30 cellular contexts compared by ENCODE assay signal in the genomic region with DNA sequence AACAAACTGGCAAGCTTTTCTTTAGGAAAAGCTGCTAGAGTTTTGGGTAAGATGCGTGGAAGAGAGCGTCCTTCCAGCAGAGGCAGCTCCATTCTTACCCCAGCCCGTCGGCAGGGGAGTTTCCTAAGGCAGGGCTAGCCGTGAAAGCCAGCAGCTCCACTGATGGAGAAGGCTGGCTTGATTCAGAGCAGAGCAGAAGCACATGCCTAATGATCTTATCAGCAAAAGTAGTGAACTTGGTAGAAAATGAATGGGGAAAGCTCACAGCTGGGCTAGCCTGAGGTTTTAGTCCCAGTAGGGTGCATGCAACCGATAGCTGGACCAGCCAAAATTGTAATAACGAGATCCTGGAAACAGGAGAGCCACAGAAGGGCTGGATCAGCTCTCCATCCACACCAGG. TPM values are rescaled to one million over a fixed set of nuclear protein-coding genes. Genes with fewer than 3 reads are reported as not detected.
"Had no signal": no experiment of that assay in that cellular context is flagged by ENCODE, and none has a peak within 500 bp of the region (broad histone marks: within the 10 kb centered on the region; RNA-seq: fewer than 3 reads in every experiment).

No MANE protein-coding gene starts in this region.

- H3K9me3 Mint-ChIP-seq: activated B cell treated with CpG ODN at 0.5 μM for 24 hours; activated CD4-positive, alpha-beta T cell treated with anti-CD3 and anti-CD28 coated beads, Interleukin-2, amount 10 ng/mL, durations not matched to agents 24 days and 14 days; activated naive CD4-positive, alpha-beta T cell treated with anti-CD3 and anti-CD28 coated beads, Interleukin-2, amount 50 U/mL, for 24 hours; activated T-cell treated with anti-CD3 and anti-CD28 coated beads, Interleukin-2, amount 50 U/mL, for 24 hours; activated T-helper 1 cell treated with anti-CD3 and anti-CD28 coated beads, Interleukin-12 subunit alpha, Interleukin-12 subunit beta, Interleukin-2, Interleukin-4 antibody, amounts not matched to agents 30 ng/mL and 10 ng/mL and 1 ng/mL, durations not matched to agents 14 hours and 24 hours and 36 hours had no signal

- H3K4me1 Mint-ChIP-seq: activated B cell treated with CpG ODN at 0.5 μM for 24 hours; activated CD4-positive, alpha-beta T cell treated with anti-CD3 and anti-CD28 coated beads, Interleukin-2, amount 10 ng/mL, durations not matched to agents 24 days and 14 days; activated CD8-positive, alpha-beta memory T cell treated with anti-CD3 and anti-CD28 coated beads, Interleukin-2, amount 10 ng/mL, durations not matched to agents 7 days and 5 days; activated naive CD4-positive, alpha-beta T cell treated with anti-CD3 and anti-CD28 coated beads, Interleukin-2, amount 50 U/mL, for 24 hours; T-helper 17 cell had no signal

- ATAC-seq: activated CD8-positive, alpha-beta memory T cell treated with anti-CD3 and anti-CD28 coated beads, Interleukin-2, amount 10 ng/mL, durations not matched to agents 7 days and 5 days; T-helper 17 cell had no signal

- H3K27ac Mint-ChIP-seq: activated B cell treated with CpG ODN at 0.5 μM for 24 hours; activated CD4-positive, alpha-beta T cell treated with anti-CD3 and anti-CD28 coated beads, Interleukin-2, amount 10 ng/mL, durations not matched to agents 24 days and 14 days; activated CD8-positive, alpha-beta memory T cell treated with anti-CD3 and anti-CD28 coated beads, Interleukin-2, amount 10 ng/mL, durations not matched to agents 7 days and 5 days; activated naive CD4-positive, alpha-beta T cell treated with anti-CD3 and anti-CD28 coated beads, Interleukin-2, amount 50 U/mL, for 24 hours; activated T-cell treated with anti-CD3 and anti-CD28 coated beads, Interleukin-2, amount 50 U/mL, for 24 hours; activated T-helper 1 cell treated with anti-CD3 and anti-CD28 coated beads, Interleukin-12 subunit alpha, Interleukin-12 subunit beta, Interleukin-2, Interleukin-4 antibody, amounts not matched to agents 30 ng/mL and 10 ng/mL and 1 ng/mL, durations not matched to agents 14 hours and 24 hours and 36 hours; T-helper 17 cell had no signal

- H3K4me3 ChIP-seq: ascending aorta, breast epithelium, Peyer's patch, SJCRH30 had no signal

- H3K4me1 ChIP-seq: ascending aorta, breast epithelium, Peyer's patch, SJCRH30 had no signal

- H3K36me3 ChIP-seq: ascending aorta, breast epithelium, Peyer's patch, SJCRH30 had no signal

- DNase-seq: activated B cell treated with CpG ODN at 0.5 μM for 24 hours; activated CD4-positive, alpha-beta T cell treated with anti-CD3 and anti-CD28 coated beads for 1 hour; activated CD4-positive, alpha-beta T cell treated with anti-CD3 and anti-CD28 coated beads, Interleukin-2, amount 10 ng/mL, durations not matched to agents 24 days and 14 days; activated CD4-positive, alpha-beta T cell treated with anti-CD3 and anti-CD28 coated beads, Interleukin-2, amount 50 U/mL, for 48 hours; activated CD8-positive, alpha-beta memory T cell treated with anti-CD3 and anti-CD28 coated beads, Interleukin-2, amount 10 ng/mL, durations not matched to agents 7 days and 5 days; activated effector memory CD4-positive, alpha-beta T cell treated with Interleukin-2 at 50 U/mL for 16 hours; activated naive CD4-positive, alpha-beta T cell; activated T-cell treated with anti-CD3 and anti-CD28 coated beads, Interleukin-2, amount 50 U/mL, for 24 hours; amniotic stem cell; caudate nucleus; MV-4-11; NCI-H1092 treated with DMSO at 0.1 percent for 48 hours; NCI-H1436; NCI-H187; NCI-H2081; NCI-H510A treated with DMSO at 0.1 percent for 48 hours; NCI-H69; NK-92 treated with Interleukin-12 subunit alpha and Interleukin-12 subunit beta, amount 100 ng/mL, for 24 hours; OCI-M1; Peyer's patch; Right ventricle myocardium superior; SJCRH30; T-helper 17 cell; T1000 had no signal

- H3K27me3 ChIP-seq: ascending aorta, breast epithelium, Peyer's patch, SJCRH30 had no signal

- H3K9ac ChIP-seq: KMS-11 had no signal

- H3K27ac ChIP-seq: ascending aorta, breast epithelium, KMS-11, Peyer's patch, RWPE1, SJCRH30 had no signal

- H3K4me3 Mint-ChIP-seq: activated B cell treated with CpG ODN at 0.5 μM for 24 hours; activated CD4-positive, alpha-beta T cell treated with anti-CD3 and anti-CD28 coated beads, Interleukin-2, amount 10 ng/mL, durations not matched to agents 24 days and 14 days; activated CD8-positive, alpha-beta memory T cell treated with anti-CD3 and anti-CD28 coated beads, Interleukin-2, amount 10 ng/mL, durations not matched to agents 7 days and 5 days; activated naive CD4-positive, alpha-beta T cell treated with anti-CD3 and anti-CD28 coated beads, Interleukin-2, amount 50 U/mL, for 24 hours; activated T-cell treated with anti-CD3 and anti-CD28 coated beads, Interleukin-2, amount 50 U/mL, for 24 hours; activated T-helper 1 cell treated with anti-CD3 and anti-CD28 coated beads, Interleukin-12 subunit alpha, Interleukin-12 subunit beta, Interleukin-2, Interleukin-4 antibody, amounts not matched to agents 30 ng/mL and 10 ng/mL and 1 ng/mL, durations not matched to agents 14 hours and 24 hours and 36 hours; T-helper 17 cell had no signal

- H3K4me2 ChIP-seq: KMS-11 had no signal

- H3K9me3 ChIP-seq: ascending aorta, breast epithelium, Peyer's patch, SJCRH30 had no signal

- H3K36me3 Mint-ChIP-seq: activated CD8-positive, alpha-beta memory T cell treated with anti-CD3 and anti-CD28 coated beads, Interleukin-2, amount 10 ng/mL, durations not matched to agents 7 days and 5 days; activated naive CD4-positive, alpha-beta T cell treated with anti-CD3 and anti-CD28 coated beads, Interleukin-2, amount 50 U/mL, for 24 hours had no signal

- H3K27me3 Mint-ChIP-seq: activated B cell treated with CpG ODN at 0.5 μM for 24 hours; activated CD4-positive, alpha-beta T cell treated with anti-CD3 and anti-CD28 coated beads, Interleukin-2, amount 10 ng/mL, durations not matched to agents 24 days and 14 days; activated CD8-positive, alpha-beta memory T cell treated with anti-CD3 and anti-CD28 coated beads, Interleukin-2, amount 10 ng/mL, durations not matched to agents 7 days and 5 days; activated T-cell treated with anti-CD3 and anti-CD28 coated beads, Interleukin-2, amount 50 U/mL, for 24 hours; T-helper 17 cell had no signal

RNA-seq across cellular contexts. Expression of a gene that starts 20.8 kb away (rescaled TPM):
- total RNA-seq: activated B cell treated with CpG ODN at 0.5 μM for 24 hours; activated CD4-positive, alpha-beta T cell treated with anti-CD3 and anti-CD28 coated beads, Interleukin-2, amount 10 ng/mL, durations not matched to agents 24 days and 14 days; activated CD8-positive, alpha-beta memory T cell treated with anti-CD3 and anti-CD28 coated beads, Interleukin-2, amount 10 ng/mL, durations not matched to agents 7 days and 5 days; activated T-helper 1 cell treated with anti-CD3 and anti-CD28 coated beads, Interleukin-12 subunit alpha, Interleukin-12 subunit beta, Interleukin-2, Interleukin-4 antibody, amounts not matched to agents 30 ng/mL and 10 ng/mL and 1 ng/mL, durations not matched to agents 14 hours and 24 hours and 36 hours; ascending aorta; T-helper 17 cell had no signal
